In the genomic region with DNA sequence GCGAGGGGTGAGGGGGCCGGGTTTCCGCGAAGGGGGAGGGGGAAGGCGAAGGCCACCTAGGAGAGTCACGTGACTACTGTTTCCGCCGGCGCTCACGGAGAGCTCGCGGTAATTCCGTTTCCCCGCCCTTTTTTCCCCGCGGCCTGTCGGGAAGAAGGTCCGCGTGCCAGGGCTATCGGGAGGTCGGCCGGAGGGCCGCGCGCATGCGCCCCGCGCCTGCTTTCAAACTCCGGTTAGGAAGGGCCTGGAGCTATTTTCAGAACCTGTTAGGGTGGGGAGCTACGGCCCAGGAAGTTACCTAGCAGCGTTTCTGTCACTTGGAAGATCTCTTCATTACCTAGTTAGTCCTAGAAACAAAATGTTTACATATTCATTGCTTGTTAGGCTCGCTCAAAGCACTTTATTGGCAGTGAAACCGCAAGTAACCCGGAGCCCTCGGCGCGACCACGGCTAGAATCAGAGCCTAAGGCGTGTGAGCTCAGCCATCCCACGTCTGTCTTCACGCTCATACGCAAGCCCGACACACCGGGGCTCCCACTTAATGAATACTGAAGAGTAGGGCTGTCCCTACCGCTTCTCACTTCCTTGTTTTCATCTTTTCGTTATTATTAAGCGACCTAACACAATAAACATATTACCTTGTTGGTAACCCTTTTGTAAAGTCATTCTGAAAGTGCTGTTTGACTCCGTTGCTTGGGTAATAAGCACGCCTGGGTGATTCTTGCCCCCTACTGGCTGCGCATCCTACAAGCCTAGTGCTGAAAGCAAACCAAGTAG, we compare ENCODE assay signal across 7 cellular contexts. TPM values are rescaled to one million over a fixed set of nuclear protein-coding genes. Genes with fewer than 3 reads are reported as not detected.
DNase-seq lines count a peak whose midpoint lies in the region; ATAC-seq and TF ChIP-seq lines count a peak whose summit lies in the region.

No MANE protein-coding gene starts in this region.

- H3K36me3 ChIP-seq in ascending aorta (no peaks in the 10 kb centered on the region), rectal smooth muscle tissue (ENCODE audit: control insufficient read depth, insufficient read depth, low read length) (peaks cover 2% of the 10 kb centered on the region)

- DNase-seq in NCI-H1694 treated with DMSO at 0.1 percent for 48 hours (lab: John Stamatoyannopoulos, UW) = peak; percentile 96
- DNase-seq in T-helper 2 cell = peak; percentile 94 to 99 (median 97)
- DNase-seq in ascending aorta (ENCODE audit: low spot score in 2 of 2) = peak; percentile 95 to 99
- peak; percentile 99 for DNase-seq in hepatic stellate cell (ENCODE audit: low spot score)

- H3K4me3 ChIP-seq in ascending aorta (peak overlapping the region; percentile 89 to 93), rectal smooth muscle tissue (ENCODE audit: low read length) (peak overlapping the region; percentile 73)

- TF ChIP-seq CTCF in ascending aorta (IDR thresholded peaks at IDR 0.05) = peak; percentile 70 to 80 (median 76)

- H3K9me3 ChIP-seq in ascending aorta = no peaks in the 10 kb centered on the region

- H3K27ac ChIP-seq in ascending aorta (peak overlapping the region; percentile 90 to 92), rectal smooth muscle tissue (ENCODE audit: low read depth, low read length) (peak overlapping the region; percentile 99)

- H3K9ac ChIP-seq in rectal smooth muscle tissue (ENCODE audit: low read length) = peak overlapping the region; percentile 34

- H3K4me1 ChIP-seq in ascending aorta = peaks cover 4 to 22% of the 10 kb centered on the region in 2 donors
- peaks cover 6% of the 10 kb centered on the region for H3K4me1 ChIP-seq in rectal smooth muscle tissue (ENCODE audit: control insufficient read depth, insufficient read depth, low read length)

- intact Hi-C loops in ascending aorta (cut with DNase I) = loop anchor here (1.0 to 5.0 kb wide), 5 partner anchors 19 to 219 kb away; partner anchors contain the start of genes KMT5A, RILPL2 and TMED2

- ATAC-seq in GM18498 (IDR thresholded peaks at IDR 0.05; ENCODE audit: unreplicated experiment) (peak; percentile 66), HG02938 (IDR thresholded peaks at IDR 0.05; ENCODE audit: unreplicated experiment) (peak; percentile 76)

- H3K27me3 ChIP-seq in ascending aorta (no peaks in the 10 kb centered on the region), rectal smooth muscle tissue (ENCODE audit: control insufficient read depth, insufficient read depth, low read length) (no peaks in the 10 kb centered on the region)

RNA-seq across cellular contexts. Expression of gene SBNO1, which starts 0.7 kb away (rescaled TPM):
- total RNA-seq in ascending aorta = 9.8 TPM

RNA-seq across cellular contexts. Expression of gene KMT5A, which starts 18.6 kb away (rescaled TPM):
- total RNA-seq in ascending aorta = 16.8 TPM

Comparison
In these comparisons a context has a peak if more than half of its experiments do, and no peak if none do; other contexts are left out.
1. Peak in every context shown above with its lines: DNase-seq, ATAC-seq, H3K4me3 ChIP-seq and H3K27ac ChIP-seq.